Comparison of ENCODE assay signal across 8 cellular contexts in the genomic region with DNA sequence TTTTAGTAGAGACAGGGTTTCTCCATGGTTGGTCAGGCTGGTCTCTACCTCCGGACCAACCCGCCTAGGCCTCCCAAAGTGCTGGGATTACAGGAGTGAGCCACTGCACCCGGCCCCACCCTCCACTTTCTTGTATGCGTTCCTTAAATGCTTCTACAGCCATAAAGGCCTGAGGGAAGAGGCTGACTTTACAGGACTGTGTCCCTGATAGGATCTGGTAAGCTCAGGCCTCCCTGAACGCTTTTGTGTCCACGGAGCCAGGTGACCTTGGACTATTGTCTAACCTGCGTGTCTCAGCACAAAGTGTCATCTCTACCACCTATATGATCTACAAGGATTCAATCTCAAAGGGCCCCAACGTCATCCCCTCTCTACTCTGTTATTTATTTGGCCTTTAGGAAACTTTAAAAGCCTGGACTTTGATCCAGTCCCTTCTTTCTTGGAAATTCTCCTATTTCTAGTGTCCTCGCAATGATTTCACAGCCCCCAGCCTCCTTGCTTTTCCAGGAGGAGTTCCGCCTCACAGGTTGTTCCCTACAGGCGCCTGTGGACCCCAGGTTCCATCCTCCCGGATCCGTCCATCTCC. TPM values are rescaled to one million over a fixed set of nuclear protein-coding genes. Genes with fewer than 3 reads are reported as not detected.
DNase-seq lines count a peak whose midpoint lies in the region; ATAC-seq and TF ChIP-seq lines count a peak whose summit lies in the region.

No MANE protein-coding gene starts in this region.

- peak; percentile 34 for DNase-seq in GM23338 (ENCODE audit: low spot score)
- peak; percentile 6 to 20 for DNase-seq in cardiac muscle cell (ENCODE audit: low read depth in 1 of 2, low spot score in 1 of 2)
- no peak for DNase-seq in sigmoid colon
- no peak for DNase-seq in putamen (ENCODE audit: low spot score)
- no peak for DNase-seq in NCI-H187 (lab: John Stamatoyannopoulos, UW)

- H3K9me3 Mint-ChIP-seq in GM23338 = no peaks in the 10 kb centered on the region; the same call in 2 of the 3 replicates

- peaks cover 10% of the 10 kb centered on the region for H3K27me3 Mint-ChIP-seq in GM23338 (ENCODE audit: insufficient read depth, low read depth, poor library complexity)

- H3K27ac Mint-ChIP-seq in GM23338 = peak overlapping the region; percentile 95

- peaks cover 15% of the 10 kb centered on the region for H4K20me1 ChIP-seq in GM23338 (replicated peaks; ENCODE audit: insufficient read depth)

- 0 out of 2 replicates have a peak, but pooled peaks cover 9% of the 10 kb centered on the region for H3K4me1 ChIP-seq in GM23338 (ENCODE audit: insufficient read depth)
- H3K4me1 ChIP-seq in cardiac muscle cell (ENCODE audit: low read depth) = peaks cover 9% of the 10 kb centered on the region
- peaks cover 0 to 18% (median 11%) of the 10 kb centered on the region in 4 donors for H3K4me1 ChIP-seq in sigmoid colon

- peaks cover 31% of the 10 kb centered on the region for H3K4me1 Mint-ChIP-seq in GM23338

- WGBS in sigmoid colon, 2 donors = 7 to 27% methylated on average over 13 of the region's 13 CpGs

- TF ChIP-seq EP300 in sigmoid colon (IDR thresholded peaks at IDR 0.05) = no peak

- H3K79me2 ChIP-seq in GM23338 (replicated peaks; ENCODE audit: insufficient read depth) = peaks cover 45% of the 10 kb centered on the region

- TF ChIP-seq CTCF in GM23338 (conservative IDR thresholded peaks at IDR 0.05; ENCODE audit: low read depth in 2 of 2) (no peak), VCaP (conservative IDR thresholded peaks at IDR 0.05) (no peak), cardiac muscle cell (IDR thresholded peaks at IDR 0.05; ENCODE audit: low read depth, low read length) (no peak), sigmoid colon (IDR thresholded peaks at IDR 0.05) (no peak)

- H3K9me2 ChIP-seq in GM23338 (ENCODE audit: insufficient read depth) = no peaks in the 10 kb centered on the region

- TF ChIP-seq POLR2A in sigmoid colon (IDR thresholded peaks at IDR 0.05) = no peak

- H3K9me3 ChIP-seq in cardiac muscle cell (ENCODE audit: low read depth) = no peaks in the 10 kb centered on the region
- H3K9me3 ChIP-seq in sigmoid colon = no peaks in the 10 kb centered on the region

- peak; percentile 10; the same call in 2 of the 3 replicates for ATAC-seq in GM23338
- ATAC-seq in GM19452 (IDR thresholded peaks at IDR 0.05; ENCODE audit: unreplicated experiment) = no peak
- no peak for ATAC-seq in GM19463 (IDR thresholded peaks at IDR 0.05; ENCODE audit: unreplicated experiment)

- intact Hi-C loops in sigmoid colon (cut with DNase I) = loop anchor here (5.0 kb wide), 2 partner anchors 33 to 42 kb away; a partner anchor contains a TSS

- peaks cover 29% of the 10 kb centered on the region for H3K36me3 Mint-ChIP-seq in GM23338 (ENCODE audit: low read depth)

- H3K36me3 ChIP-seq in GM23338 (ENCODE audit: insufficient read depth) (peaks cover 23% of the 10 kb centered on the region), cardiac muscle cell (peaks cover 6% of the 10 kb centered on the region), sigmoid colon (peaks cover 0 to 28% (median 4%) of the 10 kb centered on the region in 4 donors)

- H2AFZ ChIP-seq in GM23338 = peak overlapping the region; percentile 4; the same call in 1 of the 2 replicates

- H3K27ac ChIP-seq in GM23338 (ENCODE audit: low read depth) = peak overlapping the region; percentile 30; the same call in 1 of the 2 replicates
- H3K27ac ChIP-seq in VCaP = peak overlapping the region; percentile 93
- peak overlapping the region; percentile 87 for H3K27ac ChIP-seq in cardiac muscle cell
- H3K27ac ChIP-seq in sigmoid colon = peak overlapping the region; percentile 76 to 81 (median 78)

- peak overlapping the region; percentile 97 for H3K4me2 ChIP-seq in GM23338

- H3K4me3 ChIP-seq in GM23338 (peak overlapping the region; percentile 84), cardiac muscle cell (peak overlapping the region; percentile 73), sigmoid colon (peak overlapping the region; percentile 73 to 95 (median 74))

- H3K4me3 Mint-ChIP-seq in GM23338 = peak overlapping the region; percentile 94

- H3K27me3 ChIP-seq in GM23338 (ENCODE audit: insufficient read depth) (no peaks in the 10 kb centered on the region), cardiac muscle cell (no peaks in the 10 kb centered on the region), sigmoid colon (no peaks in the 10 kb centered on the region)

- H3F3A ChIP-seq in GM23338 (replicated peaks; ENCODE audit: low read depth) = 0 out of 2 replicates have a peak, but pooled peaks cover 5% of the 10 kb centered on the region

TF ChIP-seq in GM23338, 12 proteins besides CTCF, POLR2A, EP300 and RAD21 (continues in another document):
- TF ChIP-seq NANOG (IDR thresholded peaks at IDR 0.05; ENCODE audit: borderline replicate concordance) (no peak), EZH2phosphoT487 (IDR thresholded peaks at IDR 0.05; ENCODE audit: unreplicated experiment) (no peak)
- TF ChIP-seq, protein P1, sequence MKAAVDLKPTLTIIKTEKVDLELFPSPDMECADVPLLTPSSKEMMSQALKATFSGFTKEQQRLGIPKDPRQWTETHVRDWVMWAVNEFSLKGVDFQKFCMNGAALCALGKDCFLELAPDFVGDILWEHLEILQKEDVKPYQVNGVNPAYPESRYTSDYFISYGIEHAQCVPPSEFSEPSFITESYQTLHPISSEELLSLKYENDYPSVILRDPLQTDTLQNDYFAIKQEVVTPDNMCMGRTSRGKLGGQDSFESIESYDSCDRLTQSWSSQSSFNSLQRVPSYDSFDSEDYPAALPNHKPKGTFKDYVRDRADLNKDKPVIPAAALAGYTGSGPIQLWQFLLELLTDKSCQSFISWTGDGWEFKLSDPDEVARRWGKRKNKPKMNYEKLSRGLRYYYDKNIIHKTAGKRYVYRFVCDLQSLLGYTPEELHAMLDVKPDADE (IDR thresholded peaks at IDR 0.05) = no peak

RNA-seq across cellular contexts. Expression of a gene that starts 0.7 kb away (rescaled TPM):
- total RNA-seq in GM23338 (2014; rRNA removed; shearing (Covaris generic)) = 15.7 and 18.9 TPM in 2 replicates
- polyA plus RNA-seq in GM23338 (2016; fragmentation: Nextera tagmentation; extraction: Ambion mirVana) (7.7 and 11.7 TPM in 2 replicates), cardiac muscle cell (10.5 and 13.4 TPM in 2 replicates), sigmoid colon (10 to 100 TPM; 12.1 to 15.0 (median 13.6) TPM)
- total RNA-seq in cardiac muscle cell (3.8 and 6.6 TPM in 2 replicates), sigmoid colon (1 to 10 TPM; 2.4 to 7.1 (median 6.7) TPM)

RNA-seq across cellular contexts. Expression of a gene that starts 16.1 kb away (rescaled TPM):
- 62.0 and 69.9 TPM in 2 replicates for total RNA-seq in GM23338 (2014; rRNA removed; shearing (Covaris generic))
- polyA plus RNA-seq in GM23338 (2016; fragmentation: Nextera tagmentation; extraction: Ambion mirVana) (13.7 and 16.6 TPM in 2 replicates), cardiac muscle cell (2.8 and 3.1 TPM in 2 replicates), sigmoid colon (1 to 10 TPM; 1.2 to 9.8 (median 2.8) TPM)
- total RNA-seq in cardiac muscle cell (8.5 and 12.9 TPM in 2 replicates), sigmoid colon (10 to 100 TPM in 2 of 4 donors, 1 to 10 TPM in 2; 7.2 to 13.0 (median 9.5) TPM)

RNA-seq across cellular contexts. Expression of a gene that starts 35.6 kb away (rescaled TPM):
- 31.8 and 38.7 TPM in 2 replicates for total RNA-seq in GM23338 (2014; rRNA removed; shearing (Covaris generic))
- polyA plus RNA-seq in GM23338 (2016; fragmentation: Nextera tagmentation; extraction: Ambion mirVana) = 12.8 and 13.6 TPM in 2 replicates
- 14.0 and 17.2 TPM in 2 replicates for total RNA-seq in cardiac muscle cell
- polyA plus RNA-seq in cardiac muscle cell = 12.6 and 22.6 TPM in 2 replicates
- 10 to 100 TPM; 22.8 to 39.0 (median 33.1) TPM for total RNA-seq in sigmoid colon
- 10 to 100 TPM in 1 of 3 donors, 1 to 10 TPM in 2; 4.2 to 26.8 (median 4.2) TPM for polyA plus RNA-seq in sigmoid colon

RNA-seq across cellular contexts. Expression of a gene that starts 44.5 kb away (rescaled TPM):
- 12.5 and 16.9 TPM in 2 replicates for total RNA-seq in GM23338 (2014; rRNA removed; shearing (Covaris generic))
- polyA plus RNA-seq in GM23338 (2016; fragmentation: Nextera tagmentation; extraction: Ambion mirVana) (5.2 and 7.2 TPM in 2 replicates), cardiac muscle cell (8.4 and 10.0 TPM in 2 replicates), sigmoid colon (10 to 100 TPM in 1 of 3 donors, 1 to 10 TPM in 2; 4.8 to 10.7 (median 6.2) TPM)
- total RNA-seq in cardiac muscle cell (15.0 and 17.1 TPM in 2 replicates), sigmoid colon (10 to 100 TPM; 14.7 to 17.3 (median 15.6) TPM)

Comparison
In these comparisons a context has a peak if more than half of its experiments do, and no peak if none do; other contexts are left out.
1. DNase-seq: peak in GM23338 (single experiment) and cardiac muscle cell (2 of 2); none in sigmoid colon (single experiment), putamen (single experiment) and NCI-H187 (0 of 2).
2. H3K27ac ChIP-seq: peak in every context shown above with its lines; median percentile 93 in VCaP; 87 in cardiac muscle cell; 78 in sigmoid colon; 30 in GM23338.
3. Peak in every context shown above with its lines, with median percentiles within 50 percentile points of each other: H3K4me3 ChIP-seq.